ENCODE assay signal across 8 cellular contexts in genomic region chr1:24642481-24643361, GRCh38. TPM values are rescaled to one million over a fixed set of nuclear protein-coding genes. Genes with fewer than 3 reads are reported as not detected.
A peak's percentile ranks its signal among the peaks of the same experiment; 100 is the strongest.
DNase-seq lines count a peak whose midpoint lies in the region; ATAC-seq, FAIRE-seq and TF ChIP-seq lines count a peak whose summit lies in the region.

Gene SRRM1, plus strand, starts transcription at chr1:24643302. Its CDS starts 25 bp downstream, at chr1:24643327.

- peaks cover 7% of the 10 kb centered on the region for H3K36me3 Mint-ChIP-seq in memory B cell

- H3K27me3 ChIP-seq in H1 (replicated peaks in 1 of 4; ENCODE audit: control insufficient read depth in 3 of 4, extremely low read depth in 1 of 4, insufficient read depth in 3 of 4, low read length in 3 of 4): no peaks in the 10 kb centered on the region

- H3K27me3 Mint-ChIP-seq in memory B cell: no peaks in the 10 kb centered on the region

- peak within 1 kb of the TSS; percentile 95; the same call in 1 of the 2 replicates for H4K8ac ChIP-seq in H1 (ENCODE audit: extremely low read depth, insufficient read depth, low read length)

- peak within 1 kb of the TSS; percentile 86 for H3K18ac ChIP-seq in H1 (ENCODE audit: extremely low read depth, low read length)

- peaks cover 9 to 28% (median 19%) of the 10 kb centered on the region in 4 experiments for H3K36me3 ChIP-seq in H1 (ENCODE audit: control insufficient read depth in 2 of 4, insufficient read depth in 4 of 4, low read length in 3 of 4)

- peak; percentile 90 to 93; a peak in 2 of 3 replicates for TF ChIP-seq POLR2A in H1 (IDR thresholded peaks at IDR 0.05; ENCODE audit: control extremely low read depth in 1 of 2, low read depth in 2 of 2, low read length in 2 of 2)

- peaks cover 10 to 11% of the 10 kb centered on the region in 2 experiments for H4K20me1 ChIP-seq in H1 (replicated peaks in 1 of 2; ENCODE audit: control insufficient read depth in 1 of 2, insufficient read depth in 2 of 2, low read length in 2 of 2)

- 2% methylated on average over 94 of the region's 95 CpGs; no CpG with 5 or more reads in 1 of the 2 experiments for WGBS in H1 (ENCODE audit: extremely low coverage in 1 of 2, insufficient coverage in 1 of 2, insufficient read length in 1 of 2, insufficient replicate concordance in 2 of 2, low coverage in 1 of 2, low lambda C conversion rate in 2 of 2, missing lambda C conversion rate in 1 of 2), 2 experiments

- no peaks in the 10 kb centered on the region for H3K9me3 ChIP-seq in H1 (ENCODE audit: insufficient read depth in 2 of 2, low read depth in 1 of 2, low read length in 1 of 2)

- H3K56ac ChIP-seq in H1 (replicated peaks; ENCODE audit: insufficient read length, low read depth, low read length): peak within 1 kb of the TSS; percentile 93

- H3K4me2 ChIP-seq in H1 (ENCODE audit: insufficient read depth in 1 of 2, low read depth in 2 of 2, low read length in 2 of 2): peak within 1 kb of the TSS; percentile 89 to 96

- H4K5ac ChIP-seq in H1 (ENCODE audit: insufficient read length, low read depth, low read length): peak within 1 kb of the TSS; percentile 95

- H3K4me1 Mint-ChIP-seq in memory B cell: peaks cover 18% of the 10 kb centered on the region

- H3K23me2 ChIP-seq in H1 (ENCODE audit: low read depth, low read length): peaks cover 7% of the 10 kb centered on the region

- CTCF ChIA-PET in H1 (lab: Charles Lee; ENCODE audit: partially characterized antibody): interaction anchor here (0.5 to 1.3 kb wide), 3 partner anchors 13 to 55 kb away, joined by 3 read pairs; no protein-coding TSS in a partner anchor

- TF ChIP-seq CTCF in H1 (IDR thresholded peaks at IDR 0.05; ENCODE audit: control extremely low read depth in 1 of 3, insufficient read depth in 1 of 3, low read depth in 1 of 3, low read length in 3 of 3): peak in 1 of 3 experiments; percentile 21; a peak in 1 of 4 replicates

- peak within 1 kb of the TSS; percentile 91 for H4K91ac ChIP-seq in H1 (replicated peaks; ENCODE audit: insufficient read length, low read length)

- TF ChIP-seq EP300 in H1 (IDR thresholded peaks at IDR 0.05; ENCODE audit: borderline replicate concordance in 1 of 2, low read depth in 2 of 2, low read length in 2 of 2): no peak

- peaks cover 0 to 6% (median 4%) of the 10 kb centered on the region in 4 experiments; a peak in 5 of 7 replicates for H3K4me1 ChIP-seq in H1 (replicated peaks in 1 of 4; ENCODE audit: control insufficient read depth in 3 of 4, insufficient read depth in 4 of 4, low read length in 3 of 4)

- no peaks in the 10 kb centered on the region; the same call in 1 of the 2 replicates for H3K79me1 ChIP-seq in H1 (ENCODE audit: low read depth, low read length)

- peak within 1 kb of the TSS; percentile 96 to 100 (median 98) for H3K9ac ChIP-seq in H1 (replicated peaks in 1 of 4; ENCODE audit: extremely low read depth in 1 of 4, low read depth in 3 of 4, low read length in 3 of 4)

- peak within 1 kb of the TSS; percentile 100 for H2BK12ac ChIP-seq in H1 (ENCODE audit: low read depth, low read length)

- H3K9me3 Mint-ChIP-seq in memory B cell: no peaks in the 10 kb centered on the region

- TF ChIP-seq RAD21 in H1 (IDR thresholded peaks at IDR 0.05 in 1 of 2, conservative IDR thresholded peaks at IDR 0.05 in 1 of 2; ENCODE audit: low read depth in 2 of 2, low read length in 2 of 2): no peak

- peak; percentile 95 for FAIRE-seq in HTR-8/SVneo (lab: Jason Lieb, UNC)
- no peak for FAIRE-seq in H1 (lab: Jason Lieb, UNC)

- peak within 1 kb of the TSS; percentile 99 for H2BK5ac ChIP-seq in H1 (ENCODE audit: low read depth, low read length)

- H2AFZ ChIP-seq in H1 (ENCODE audit: low read length): no peak within 1 kb of the TSS

- H2BK20ac ChIP-seq in H1 (ENCODE audit: low read length): no peak within 1 kb of the TSS

- peak within 1 kb of the TSS; percentile 29 for H2BK120ac ChIP-seq in H1 (replicated peaks; ENCODE audit: low read depth, low read length)

- peak within 1 kb of the TSS; percentile 53 for H3K23ac ChIP-seq in H1 (ENCODE audit: insufficient read length)

- DNase-seq in COR-L47 (lab: John Stamatoyannopoulos, UW) (peak; percentile 99), HTR-8/SVneo (ENCODE audit: insufficient read length, low spot score) (peak; percentile 95), NOMO-1 treated with dmso at 0.1 percent for 144 hours (lab: John Stamatoyannopoulos, UW; ENCODE audit: unreplicated experiment) (peak; percentile 98), H1 (ENCODE audit: low read depth in 1 of 2, low spot score in 2 of 2) (peak; percentile 93 to 99), memory B cell (ENCODE audit: low spot score in 2 of 2) (peak; percentile 88 to 95)
- DNase-seq in activated CD8-positive, alpha-beta memory T cell treated with anti-CD3 and anti-CD28 coated beads for 48 hours (ENCODE audit: low read depth in 2 of 3, low spot score in 2 of 3): peak; percentile 79 to 97 (median 93)
- peak; percentile 95 for DNase-seq in stimulated activated CD8-positive, alpha-beta memory T cell treated with anti-CD3 and anti-CD28 coated beads, Interleukin-12 subunit alpha, Interleukin-12 subunit beta, amount 100 ng/mL, for 24 hours (ENCODE audit: extremely low read depth)

- peak within 1 kb of the TSS; percentile 76 to 98 (median 94) for H3K4me3 ChIP-seq in H1 (ENCODE audit: extremely low read depth in 1 of 4, insufficient read depth in 2 of 4, low read depth in 3 of 4, low read length in 4 of 4)

- ATAC-seq in GM21360 (IDR thresholded peaks at IDR 0.05; ENCODE audit: unreplicated experiment) (peak; percentile 85), memory B cell (ENCODE audit: low read depth) (peak; percentile 84)

- peak within 1 kb of the TSS; percentile 87 for H3K4ac ChIP-seq in H1 (replicated peaks; ENCODE audit: insufficient read length, low read depth, low read length)

- H3K79me2 ChIP-seq in H1 (ENCODE audit: control insufficient read depth in 1 of 2, insufficient read depth in 2 of 2, low read length in 2 of 2): peaks cover 18 to 47% of the 10 kb centered on the region in 2 experiments

- POLR2A ChIA-PET in H1 (lab: Charles Lee; ENCODE audit: partially characterized antibody): interaction anchor here (0.6 to 3.4 kb wide), 15 partner anchors 12 to 224 kb away, joined by 3 to 22 read pairs (median 3); partner anchors contain the start of gene CLIC4

- peak within 1 kb of the TSS; percentile 98 for H3K27ac Mint-ChIP-seq in memory B cell

- H3K4me3 Mint-ChIP-seq in memory B cell: peak within 1 kb of the TSS; percentile 93

- peak within 1 kb of the TSS; percentile 95 for H2AK5ac ChIP-seq in H1 (ENCODE audit: low read depth, low read length)

- peak within 1 kb of the TSS; percentile 99 for H3K14ac ChIP-seq in H1 (ENCODE audit: insufficient read length)

- peak within 1 kb of the TSS; percentile 94 for H3K27ac ChIP-seq in H1 (ENCODE audit: low read depth, low read length)

- peak within 1 kb of the TSS; percentile 81; the same call in 1 of the 2 replicates for H2BK15ac ChIP-seq in H1 (ENCODE audit: low read length)

RNA-seq across cellular contexts. Expression of gene SRRM1, which starts in this region (rescaled TPM):
- total RNA-seq in H1 (2021; fragmentation: NEBNext Ultra II Directional; extraction: Animal tissue kit (Norgen Biotek cat#: 25700)): 230 and 255 TPM in 2 replicates
- 72.7 and 77.1 TPM in 2 replicates for polyA plus RNA-seq in H1 (2011; rRNA removed)
- 76.6 TPM for polyA plus RNA-seq in H1 (2011; cell fraction: cytosol; rRNA removed)
- 138 TPM for polyA plus RNA-seq in H1 (2011; cell fraction: nucleus; rRNA removed)
- 127 to 202 TPM (median 129 TPM) in 4 replicates for polyA plus RNA-seq in H1 (2012, experiment 1 of 2)
- 64.9 TPM for polyA plus RNA-seq in H1 (2012, experiment 2 of 2)
- 434 TPM for polyA plus RNA-seq in H1 (2013, experiment 1 of 2)
- polyA plus RNA-seq in H1 (2013, experiment 2 of 2): 464 TPM
- polyA minus RNA-seq in H1 (2011; rRNA and poly(A)+ RNA removed): 86.9 and 117 TPM in 2 replicates
- polyA minus RNA-seq in H1 (2011; cell fraction: cytosol; rRNA and poly(A)+ RNA removed): 75.5 TPM
- polyA minus RNA-seq in H1 (2011; cell fraction: nucleus; rRNA and poly(A)+ RNA removed): 191 TPM

Comparison
In these comparisons a context has a peak if more than half of its experiments do, and no peak if none do; other contexts are left out.
1. Peak in every context shown above with its lines: DNase-seq, ATAC-seq, H3K4me3 ChIP-seq and H3K27ac ChIP-seq.